Comparison of ENCODE assay signal across 14 cellular contexts in the genomic region with DNA sequence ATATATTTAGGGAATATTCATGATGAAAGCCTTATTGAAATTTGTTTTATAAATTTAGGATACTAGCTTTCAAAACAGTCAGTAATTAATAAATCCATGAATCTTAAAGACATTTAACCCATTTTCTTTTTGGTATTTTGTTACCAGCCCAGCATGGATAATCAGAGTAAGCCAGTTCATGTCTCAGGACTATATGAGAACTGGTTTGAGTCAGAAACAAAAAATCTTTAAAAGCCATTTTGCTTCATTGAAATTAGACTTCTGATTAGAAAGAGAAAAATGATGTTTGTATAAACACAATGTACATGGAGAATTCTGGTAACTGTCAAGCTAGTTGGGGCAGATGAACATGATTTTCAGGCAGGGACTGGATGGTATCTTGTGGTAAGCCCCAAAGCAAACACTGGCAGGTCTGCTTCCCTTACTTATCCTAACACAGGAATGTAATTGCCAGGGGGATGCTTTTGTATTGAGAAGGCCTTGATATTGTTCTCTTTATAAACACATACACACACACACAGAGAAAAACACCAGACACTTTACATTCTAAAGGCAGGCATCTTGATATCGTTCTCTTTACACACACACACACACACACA. TPM values are rescaled to one million over a fixed set of nuclear protein-coding genes. Genes with fewer than 3 reads are reported as not detected.
DNase-seq lines count a peak whose midpoint lies in the region; ATAC-seq and TF ChIP-seq lines count a peak whose summit lies in the region.
"Had no signal": no experiment of that assay in that cellular context is flagged by ENCODE, and none has a peak within 500 bp of the region (broad histone marks: within the 10 kb centered on the region; RNA-seq: fewer than 3 reads in every experiment).

No MANE protein-coding gene starts in this region.

- no peaks in the 10 kb centered on the region for H3K36me3 ChIP-seq in brain microvascular endothelial cell (replicated peaks)
- H3K36me3 ChIP-seq in mesodermal cell (ENCODE audit: control insufficient read depth, insufficient read depth, low read length): peaks cover 4% of the 10 kb centered on the region

- H3K27ac ChIP-seq in brain microvascular endothelial cell (peak overlapping the region; percentile 73), mesodermal cell (ENCODE audit: low read depth, low read length, severe bottlenecking) (peak overlapping the region; percentile 64)

- POLR2A ChIA-PET in GM10248 (lab: Yijun Ruan, JAX): interaction anchor here (0.6 kb wide), 1 partner anchor 10 kb away, joined by 4 read pairs; no protein-coding TSS in a partner anchor

- in situ Hi-C loops in brain microvascular endothelial cell (cut with HindIII; ENCODE audit: low pct_ligation_motif_present, low sequenced_read_pairs): no loop called here

- TF ChIP-seq CTCF in AG09319 (IDR thresholded peaks at IDR 0.05; ENCODE audit: low read depth, low read length): no peak
- TF ChIP-seq CTCF in brain microvascular endothelial cell (IDR thresholded peaks at IDR 0.05; ENCODE audit: low read depth, low read length, missing control alignments): no peak
- no peak for TF ChIP-seq CTCF in GM10248 (IDR thresholded peaks at IDR 0.05; ENCODE audit: control extremely low read depth, extremely low read depth, low read depth, missing control alignments)

- no peak overlapping the region for H3K4me3 ChIP-seq in brain microvascular endothelial cell (ENCODE audit: low read depth, low read length)
- H3K4me3 ChIP-seq in mesodermal cell (ENCODE audit: extremely low read depth, insufficient read depth, low read length, poor library complexity, severe bottlenecking): no peak overlapping the region

- ATAC-seq in GM18867 (IDR thresholded peaks at IDR 0.05; ENCODE audit: unreplicated experiment) (no peak), GM21529 (IDR thresholded peaks at IDR 0.05; ENCODE audit: unreplicated experiment) (no peak)

- CTCF ChIA-PET in GM10248 (lab: Yijun Ruan, JAX): interaction anchor here (1.0 to 1.6 kb wide), 3 partner anchors 9 to 44 kb away, joined by 3 read pairs; partner anchors contain the start of gene ARHGAP10

- H3K4me1 ChIP-seq in mesodermal cell (ENCODE audit: control insufficient read depth, insufficient read depth, low read length, poor library complexity, severe bottlenecking): peaks cover 24% of the 10 kb centered on the region

- WGBS in mesodermal cell (ENCODE audit: insufficient coverage in 2 of 2), 2 experiments: 67% methylated on average over 1 of the region's 1 CpG; no CpG with 5 or more reads in 1 of the 2 experiments

- DNase-seq in AG09319 (ENCODE audit: extremely low read depth, low read depth) (peak; percentile 53), LHCN-M2 (ENCODE audit: low read depth) (peak; percentile 54), brain microvascular endothelial cell (peak; percentile 61), GM10248 (ENCODE audit: extremely low spot score) (no peak)
- DNase-seq in NK-92 treated with Interleukin-12 subunit alpha and Interleukin-12 subunit beta, amount 100 ng/mL, for 24 hours (lab: John Stamatoyannopoulos, UW): no peak
- DNase-seq: activated T-cell treated with anti-CD3 and anti-CD28 coated beads for 4 hours; amygdala; effector memory CD4-positive, alpha-beta T cell; H9; NCI-H1092; posterior cingulate gyrus had no signal

- H3K9me3 ChIP-seq in mesodermal cell (ENCODE audit: control insufficient read depth, low read length): no peaks in the 10 kb centered on the region

- H3K27me3 ChIP-seq in brain microvascular endothelial cell (replicated peaks): no peaks in the 10 kb centered on the region

RNA-seq across cellular contexts. Expression of gene ARHGAP10, which starts 9.4 kb away (rescaled TPM):
- total RNA-seq in LHCN-M2 (2014; rRNA removed): 27.1 and 28.9 TPM in 2 replicates
- 20.1 TPM for polyA plus RNA-seq in LHCN-M2 (2012)
- polyA plus RNA-seq in mesodermal cell (2013, experiment 1 of 2): 13.1 TPM
- 16.7 TPM for polyA plus RNA-seq in mesodermal cell (2013, experiment 2 of 2)

RNA-seq across cellular contexts. Expression of gene PRMT9, which starts 57.3 kb away (rescaled TPM):
- total RNA-seq in LHCN-M2 (2014; rRNA removed): 7.4 and 9.1 TPM in 2 replicates
- 2.9 TPM for polyA plus RNA-seq in LHCN-M2 (2012)
- 7.8 TPM for polyA plus RNA-seq in mesodermal cell (2013, experiment 1 of 2)
- polyA plus RNA-seq in mesodermal cell (2013, experiment 2 of 2): 6.7 TPM

Comparison
In these comparisons a context has a peak if more than half of its experiments do, and no peak if none do; other contexts are left out.
1. DNase-seq: peak in AG09319 (single experiment), LHCN-M2 (single experiment) and brain microvascular endothelial cell (single experiment); none in GM10248 (single experiment) and NK-92 treated with Interleukin-12 subunit alpha and Interleukin-12 subunit beta, amount 100 ng/mL, for 24 hours (single experiment).